ENCODE assay signal across 20 cellular contexts in genomic region chr22:46022881-46023512, GRCh38. TPM values are rescaled to one million over a fixed set of nuclear protein-coding genes. Genes with fewer than 3 reads are reported as not detected.
"Had no signal": no experiment of that assay in that cellular context is flagged by ENCODE, and none has a peak within 500 bp of the region (broad histone marks: within the 10 kb centered on the region; RNA-seq: fewer than 3 reads in every experiment).

No MANE protein-coding gene starts in this region.

- H3K27ac ChIP-seq: adrenal gland, esophagus squamous epithelium, hepatocyte, prostate gland, vagina had no signal

- H3K36me3 Mint-ChIP-seq: activated naive CD4-positive, alpha-beta T cell treated with anti-CD3 and anti-CD28 coated beads, Interleukin-2, amount 50 U/mL, for 24 hours; stimulated activated effector memory CD8-positive, alpha-beta T cell treated with anti-CD3 and anti-CD28 coated beads, Interleukin-12 subunit alpha, Interleukin-12 subunit beta, amount 100 ng/mL, for 72 hours had no signal

- ATAC-seq: left cardiac atrium; stimulated activated effector memory CD8-positive, alpha-beta T cell treated with anti-CD3 and anti-CD28 coated beads, Interleukin-12 subunit alpha, Interleukin-12 subunit beta, amount 100 ng/mL, for 72 hours had no signal

- H3K9me3 ChIP-seq: adrenal gland, esophagus squamous epithelium, prostate gland, tibial artery, vagina had no signal

- H3K4me3 ChIP-seq: adrenal gland, esophagus squamous epithelium, hepatocyte, prostate gland, tibial artery, vagina had no signal

- H3K27me3 ChIP-seq: adrenal gland, esophagus squamous epithelium, tibial artery, vagina had no signal

- H3K4me3 Mint-ChIP-seq: activated naive CD4-positive, alpha-beta T cell treated with anti-CD3 and anti-CD28 coated beads, Interleukin-2, amount 50 U/mL, for 24 hours; dendritic cell treated with granulocyte-macrophage colony-stimulating factor and Interleukin-4, amounts not matched to agents 40 ng/mL and 50 ng/mL, for 4 days; stimulated activated effector memory CD8-positive, alpha-beta T cell treated with anti-CD3 and anti-CD28 coated beads, Interleukin-12 subunit alpha, Interleukin-12 subunit beta, amount 100 ng/mL, for 72 hours; T-helper 1 cell treated with Interleukin-12 subunit alpha and Interleukin-12 subunit beta and Interleukin-4 antibody, amounts not matched to agents 30 μg/mL and 1 μg/mL, for 36 hours had no signal

- H3K27ac Mint-ChIP-seq: activated naive CD4-positive, alpha-beta T cell treated with anti-CD3 and anti-CD28 coated beads, Interleukin-2, amount 50 U/mL, for 24 hours; dendritic cell treated with granulocyte-macrophage colony-stimulating factor and Interleukin-4, amounts not matched to agents 40 ng/mL and 50 ng/mL, for 4 days; stimulated activated effector memory CD8-positive, alpha-beta T cell treated with anti-CD3 and anti-CD28 coated beads, Interleukin-12 subunit alpha, Interleukin-12 subunit beta, amount 100 ng/mL, for 72 hours; T-helper 1 cell treated with Interleukin-12 subunit alpha and Interleukin-12 subunit beta and Interleukin-4 antibody, amounts not matched to agents 30 μg/mL and 1 μg/mL, for 36 hours had no signal

- DNase-seq: activated CD4-positive, alpha-beta T cell treated with anti-CD3 and anti-CD28 coated beads, Interleukin-2, amount 50 U/mL, for 4 hours; activated CD4-positive, CD25-positive, alpha-beta regulatory T cell treated with anti-CD3 and anti-CD28 coated beads, Interleukin-2, amount 50 U/mL, for 72 hours; activated gamma-delta T cell; cerebellar nuclear complex; effector CD8-positive, alpha-beta T cell; esophagus squamous epithelium; small intestine; stimulated activated CD4-positive, alpha-beta T cell treated with anti-CD3 and anti-CD28 coated beads, Interleukin-4, amount 100 ng/mL, for 24 hours had no signal

- H3K36me3 ChIP-seq: adrenal gland, esophagus squamous epithelium, prostate gland, tibial artery, vagina had no signal

- H3K4me1 Mint-ChIP-seq: stimulated activated effector memory CD8-positive, alpha-beta T cell treated with anti-CD3 and anti-CD28 coated beads, Interleukin-12 subunit alpha, Interleukin-12 subunit beta, amount 100 ng/mL, for 72 hours had no signal

- H3K9me3 Mint-ChIP-seq: activated naive CD4-positive, alpha-beta T cell treated with anti-CD3 and anti-CD28 coated beads, Interleukin-2, amount 50 U/mL, for 24 hours; dendritic cell treated with granulocyte-macrophage colony-stimulating factor and Interleukin-4, amounts not matched to agents 40 ng/mL and 50 ng/mL, for 4 days; stimulated activated effector memory CD8-positive, alpha-beta T cell treated with anti-CD3 and anti-CD28 coated beads, Interleukin-12 subunit alpha, Interleukin-12 subunit beta, amount 100 ng/mL, for 72 hours; T-helper 1 cell treated with Interleukin-12 subunit alpha and Interleukin-12 subunit beta and Interleukin-4 antibody, amounts not matched to agents 30 μg/mL and 1 μg/mL, for 36 hours had no signal

RNA-seq across cellular contexts. Expression of gene WNT7B, which starts 46.0 kb away (rescaled TPM):
- total RNA-seq: endothelial cell of umbilical vein, left cardiac atrium, right cardiac atrium had no signal
